9 cellular contexts compared by ENCODE assay signal in genomic region chr1:27152829-27153548, GRCh38. TPM values are rescaled to one million over a fixed set of nuclear protein-coding genes. Genes with fewer than 3 reads are reported as not detected.
DNase-seq lines count a peak whose midpoint lies in the region; ATAC-seq, FAIRE-seq and TF ChIP-seq lines count a peak whose summit lies in the region.
"Had no signal": no experiment of that assay in that cellular context is flagged by ENCODE, and none has a peak within 500 bp of the region (broad histone marks: within the 10 kb centered on the region; RNA-seq: fewer than 3 reads in every experiment).

No MANE protein-coding gene starts in this region.

- H3K9ac ChIP-seq in keratinocyte (ENCODE audit: control insufficient read depth, extremely low read depth, insufficient read depth, low read length) = peak overlapping the region; percentile 91

- no peaks in the 10 kb centered on the region for H3K27me3 ChIP-seq in ascending aorta
- no peaks in the 10 kb centered on the region for H3K27me3 ChIP-seq in keratinocyte (ENCODE audit: control insufficient read depth, extremely low read depth, insufficient read depth, low read length)
- H3K27me3 ChIP-seq in thoracic aorta (replicated peaks; ENCODE audit: insufficient read depth) = no peaks in the 10 kb centered on the region

- TF ChIP-seq CTCF in ascending aorta (IDR thresholded peaks at IDR 0.05) (no peak), keratinocyte (optimal IDR thresholded peaks at IDR 0.05 in 1 of 3, IDR thresholded peaks at IDR 0.05 in 1 of 3, conservative IDR thresholded peaks at IDR 0.05 in 1 of 3; ENCODE audit: extremely low read depth in 1 of 3, insufficient read depth in 2 of 3, low read length in 3 of 3) (no peak), thoracic aorta (IDR thresholded peaks at IDR 0.05) (no peak)

- H3K4me2 ChIP-seq in keratinocyte (ENCODE audit: control insufficient read depth, extremely low read depth, insufficient read depth, low read depth, low read length) = peak overlapping the region; percentile 99

- no peaks in the 10 kb centered on the region for H3K9me3 ChIP-seq in ascending aorta
- no peaks in the 10 kb centered on the region for H3K9me3 ChIP-seq in keratinocyte (ENCODE audit: control insufficient read depth, low read depth, low read length)
- no peaks in the 10 kb centered on the region for H3K9me3 ChIP-seq in thoracic aorta

- POLR2A ChIA-PET in activated CD4-positive, alpha-beta T cell treated with anti-CD3 and anti-CD28 coated beads for 36 hours (lab: Charles Lee) = interaction anchor here (0.5 to 4.8 kb wide), 6 partner anchors 10 to 774 kb away, joined by 3 to 44 read pairs (median 4); no protein-coding TSS in a partner anchor

- H3K4me3 ChIP-seq in ascending aorta (peak overlapping the region; percentile 72 to 82), keratinocyte (ENCODE audit: control insufficient read depth in 2 of 3, extremely low read depth in 1 of 3, insufficient read depth in 2 of 3, low read depth in 1 of 3, low read length in 3 of 3) (peak overlapping the region; percentile 63 to 94 (median 65)), thoracic aorta (peak overlapping the region; percentile 88)

- no peaks in the 10 kb centered on the region for H3K36me3 ChIP-seq in ascending aorta
- H3K36me3 ChIP-seq in keratinocyte (ENCODE audit: control insufficient read depth in 2 of 2, extremely low read depth in 1 of 2, insufficient read depth in 2 of 2, low read length in 2 of 2) = peaks cover 8 to 20% of the 10 kb centered on the region in 2 experiments
- H3K36me3 ChIP-seq in thoracic aorta = no peaks in the 10 kb centered on the region

- H3K9me1 ChIP-seq in keratinocyte (ENCODE audit: control insufficient read depth, extremely low read depth, insufficient read depth, low read length) = peaks cover 11% of the 10 kb centered on the region

- H3K4me1 ChIP-seq in ascending aorta (peaks cover 24 to 34% of the 10 kb centered on the region in 2 donors), keratinocyte (ENCODE audit: control insufficient read depth, extremely low read depth, insufficient read depth, low read length) (peaks cover 35% of the 10 kb centered on the region), thoracic aorta (ENCODE audit: control insufficient read depth in 1 of 2, low read depth in 2 of 2) (peaks cover 34 to 67% of the 10 kb centered on the region in 2 donors)

- peaks cover 12% of the 10 kb centered on the region for H4K20me1 ChIP-seq in keratinocyte (ENCODE audit: control insufficient read depth, extremely low read depth, insufficient read depth, low read length)

- no peaks in the 10 kb centered on the region for H3K9me3 Mint-ChIP-seq in activated CD4-positive, alpha-beta T cell treated with anti-CD3 and anti-CD28 coated beads for 36 hours (ENCODE audit: low read depth)

- H2AFZ ChIP-seq in keratinocyte (ENCODE audit: control insufficient read depth, low read length) = no peak overlapping the region

- peak overlapping the region; percentile 81 for H3K4me3 Mint-ChIP-seq in activated CD4-positive, alpha-beta T cell treated with anti-CD3 and anti-CD28 coated beads for 36 hours

- dilution Hi-C loops in keratinocyte (cut with MboI; ENCODE audit: extremely low pct_ligation_motif_present, low sequenced_read_pairs) = no loop called here

- DNase-seq in activated CD4-positive, alpha-beta T cell treated with anti-CD3 and anti-CD28 coated beads for 36 hours = no peak
- no peak for DNase-seq in activated CD4-positive, alpha-beta T cell treated with anti-CD3 and anti-CD28 coated beads for 4 hours
- DNase-seq in ascending aorta (ENCODE audit: low spot score in 2 of 2) (no peak), keratinocyte (ENCODE audit: low read depth, low spot score) (no peak), thoracic aorta (ENCODE audit: low spot score) (no peak), NCI-H2029 (lab: John Stamatoyannopoulos, UW) (no peak)
- DNase-seq: left colon had no signal

- CTCF ChIA-PET in activated CD4-positive, alpha-beta T cell treated with anti-CD3 and anti-CD28 coated beads for 36 hours (lab: Charles Lee) = interaction anchor here (0.5 to 2.4 kb wide), 12 partner anchors 10 to 636 kb away, joined by 3 to 11 read pairs (median 6); no protein-coding TSS in a partner anchor

- H3K4me1 Mint-ChIP-seq in activated CD4-positive, alpha-beta T cell treated with anti-CD3 and anti-CD28 coated beads for 36 hours = peaks cover 61% of the 10 kb centered on the region

- peak overlapping the region; percentile 80 to 89 for H3K27ac ChIP-seq in ascending aorta
- peak overlapping the region; percentile 96 for H3K27ac ChIP-seq in keratinocyte (ENCODE audit: control insufficient read depth, insufficient read depth, low read length)
- H3K27ac ChIP-seq in thoracic aorta = peak overlapping the region; percentile 63 to 74

- no peak for ATAC-seq in activated CD4-positive, alpha-beta T cell treated with anti-CD3 and anti-CD28 coated beads for 36 hours
- ATAC-seq in thoracic aorta (ENCODE audit: insufficient number of reproducible peaks, low FRiP score, low read depth) = no peak
- no peak for ATAC-seq in GM21526 (IDR thresholded peaks at IDR 0.05; ENCODE audit: low FRiP score, unreplicated experiment)
- ATAC-seq in GM18520 (IDR thresholded peaks at IDR 0.05; ENCODE audit: unreplicated experiment) = no peak

- intact Hi-C loops in activated CD4-positive, alpha-beta T cell treated with anti-CD3 and anti-CD28 coated beads for 36 hours (cut with DNase I, micrococcal nuclease) = loop anchor here in 1 of 2 experiments (2.0 kb wide), 1 partner anchor 40 kb away; no protein-coding TSS in a partner anchor
- intact Hi-C loops in ascending aorta (cut with DNase I) = loop anchor here (5.0 kb wide), 1 partner anchor 111 kb away; no protein-coding TSS in a partner anchor

- peak; percentile 95 for FAIRE-seq in keratinocyte (lab: Jason Lieb, UNC)

- H3K36me3 Mint-ChIP-seq in activated CD4-positive, alpha-beta T cell treated with anti-CD3 and anti-CD28 coated beads for 36 hours (ENCODE audit: low read depth) = peaks cover 5% of the 10 kb centered on the region

- H3K79me2 ChIP-seq in keratinocyte (ENCODE audit: control insufficient read depth, insufficient read depth, low read length) = peaks cover 66% of the 10 kb centered on the region

- peak overlapping the region; percentile 78 for H3K27ac Mint-ChIP-seq in activated CD4-positive, alpha-beta T cell treated with anti-CD3 and anti-CD28 coated beads for 36 hours

- H3K27me3 Mint-ChIP-seq in activated CD4-positive, alpha-beta T cell treated with anti-CD3 and anti-CD28 coated beads for 36 hours = no peaks in the 10 kb centered on the region

RNA-seq across cellular contexts. Expression of gene SLC9A1, which starts 1.9 kb away (rescaled TPM):
- 10 to 100 TPM; 15.6 to 20.4 TPM for total RNA-seq in activated CD4-positive, alpha-beta T cell treated with anti-CD3 and anti-CD28 coated beads for 36 hours
- total RNA-seq in ascending aorta (22.0 TPM), thoracic aorta (10 to 100 TPM; 12.3 to 36.3 TPM)
- 7.6 to 22.6 TPM (median 12.4 TPM) in 3 replicates for polyA plus RNA-seq in keratinocyte
- polyA plus RNA-seq in keratinocyte (2011; ENCODE audit: low read depth) = 16.5 TPM
- 19.8 and 20.1 TPM in 2 replicates for polyA plus RNA-seq in keratinocyte (2011; cell fraction: cytosol; rRNA removed)
- polyA plus RNA-seq in keratinocyte (2011; cell fraction: nucleus; rRNA removed) = 89.9 and 97.3 TPM in 2 replicates
- polyA plus RNA-seq in keratinocyte (2012; ENCODE audit: low replicate concordance) = 36.1 and 49.6 TPM in 2 replicates
- polyA minus RNA-seq in keratinocyte = 16.1 to 161 TPM (median 35.4 TPM) in 3 replicates
- 21.7 TPM for polyA minus RNA-seq in keratinocyte (2011; cell fraction: cytosol; rRNA and poly(A)+ RNA removed)
- 38.9 and 63.7 TPM in 2 replicates for polyA minus RNA-seq in keratinocyte (2011; cell fraction: nucleus; rRNA and poly(A)+ RNA removed)
